Comparison of ENCODE assay signal across 10 cellular contexts in the genomic region with DNA sequence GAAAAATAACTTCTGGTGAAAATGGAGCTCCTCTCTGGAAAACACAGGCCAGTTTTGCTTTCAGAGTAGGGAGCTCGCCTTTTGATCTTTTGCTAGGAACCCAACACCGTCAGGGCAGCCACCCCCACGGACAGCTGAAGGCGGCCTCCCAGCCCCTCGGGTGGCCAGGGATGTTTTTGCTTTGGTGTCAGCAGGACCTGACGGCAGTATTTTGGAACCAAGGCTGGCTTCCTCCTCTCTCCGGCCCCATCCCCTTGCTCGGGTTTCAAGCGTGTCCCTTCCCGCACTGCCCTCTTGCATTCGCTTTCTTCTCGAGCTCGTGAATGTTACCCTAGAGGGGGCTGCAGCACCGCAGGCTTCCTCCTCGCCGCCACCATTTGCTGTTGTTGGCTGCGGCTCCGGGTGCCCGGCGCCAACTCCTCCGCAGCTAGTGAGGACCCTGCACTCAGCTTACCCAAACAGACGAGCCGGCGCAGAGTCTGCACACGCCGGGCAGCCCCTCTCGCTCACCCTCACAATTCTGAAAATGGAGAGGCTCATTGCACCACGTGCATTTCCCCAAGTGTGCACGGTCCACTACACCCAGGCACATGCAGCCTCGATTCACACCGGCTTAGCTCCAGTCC. TPM values are rescaled to one million over a fixed set of nuclear protein-coding genes. Genes with fewer than 3 reads are reported as not detected.
DNase-seq lines count a peak whose midpoint lies in the region; ATAC-seq and TF ChIP-seq lines count a peak whose summit lies in the region.
"Had no signal": no experiment of that assay in that cellular context is flagged by ENCODE, and none has a peak within 500 bp of the region (broad histone marks: within the 10 kb centered on the region; RNA-seq: fewer than 3 reads in every experiment).

No MANE protein-coding gene starts in this region.

- H3K36me3 ChIP-seq in GM23338 (ENCODE audit: insufficient read depth) (no peaks in the 10 kb centered on the region), mammary epithelial cell (ENCODE audit: insufficient read depth, low read length) (no peaks in the 10 kb centered on the region), iPS-18a (ENCODE audit: control insufficient read depth, low read depth, low read length) (no peaks in the 10 kb centered on the region), gastrocnemius medialis (no peaks in the 10 kb centered on the region)
- no peaks in the 10 kb centered on the region for H3K36me3 ChIP-seq in effector memory CD4-positive, alpha-beta T cell (ENCODE audit: control insufficient read depth, insufficient read depth, low read length)

- POLR2A ChIA-PET in activated CD4-positive, alpha-beta T cell treated with anti-CD3 and anti-CD28 coated beads, Interleukin-2, amount 10 ng/mL, durations not matched to agents 7 days and 5 days (lab: Charles Lee) = interaction anchor here (0.7 kb wide), 1 partner anchor 316 kb away, joined by 4 read pairs; no protein-coding TSS in a partner anchor

- dilution Hi-C loops in mammary epithelial cell (cut with HindIII; ENCODE audit: low sequenced_read_pairs) = no loop called here

- CTCF ChIA-PET in mammary epithelial cell (lab: Charles Lee; ENCODE audit: low non-redundant PET) = no interaction called here
- CTCF ChIA-PET in activated CD4-positive, alpha-beta T cell treated with anti-CD3 and anti-CD28 coated beads, Interleukin-2, amount 10 ng/mL, durations not matched to agents 7 days and 5 days (lab: Charles Lee) = interaction anchor here (0.6 kb wide), 1 partner anchor 555 kb away, joined by 3 read pairs; no protein-coding TSS in a partner anchor

- H3K9ac ChIP-seq in mammary epithelial cell (ENCODE audit: insufficient read depth, low read length) = no peak overlapping the region
- peak overlapping the region; percentile 28 for H3K9ac ChIP-seq in iPS-18a (ENCODE audit: low read length)

- peak overlapping the region; percentile 99 for H2AFZ ChIP-seq in GM23338
- peak overlapping the region; percentile 90 for H2AFZ ChIP-seq in mammary epithelial cell (ENCODE audit: low read depth, low read length)

- H3K27ac ChIP-seq in GM23338 (ENCODE audit: low read depth) (no peak overlapping the region), mammary epithelial cell (ENCODE audit: insufficient read depth, low read depth, low read length) (no peak overlapping the region), iPS-18a (ENCODE audit: low read length) (no peak overlapping the region), gastrocnemius medialis (peak overlapping the region in 1 of 4 donors; percentile 22)
- H3K27ac ChIP-seq in effector memory CD4-positive, alpha-beta T cell (ENCODE audit: insufficient read depth, low read length, poor library complexity, severe bottlenecking) = no peak overlapping the region

- no peaks in the 10 kb centered on the region for H3K79me2 ChIP-seq in GM23338 (replicated peaks; ENCODE audit: insufficient read depth)
- H3K79me2 ChIP-seq in mammary epithelial cell (ENCODE audit: insufficient read depth, low read length) = no peaks in the 10 kb centered on the region

- peak overlapping the region; percentile 60 for H3K4me3 Mint-ChIP-seq in GM23338
- no peak overlapping the region for H3K4me3 Mint-ChIP-seq in activated CD4-positive, alpha-beta T cell treated with anti-CD3 and anti-CD28 coated beads, Interleukin-2, amount 10 ng/mL, durations not matched to agents 7 days and 5 days

- H3K4me1 ChIP-seq in GM23338 (ENCODE audit: insufficient read depth) = peaks cover 9% of the 10 kb centered on the region
- peaks cover 9% of the 10 kb centered on the region for H3K4me1 ChIP-seq in mammary epithelial cell (ENCODE audit: insufficient read depth, low read length)
- H3K4me1 ChIP-seq in iPS-18a (ENCODE audit: control insufficient read depth, low read depth, low read length) = peaks cover 8% of the 10 kb centered on the region
- H3K4me1 ChIP-seq in gastrocnemius medialis = peaks cover 3 to 7% of the 10 kb centered on the region in 2 donors
- H3K4me1 ChIP-seq in effector memory CD4-positive, alpha-beta T cell (ENCODE audit: control insufficient read depth, insufficient read depth, low read length, poor library complexity, severe bottlenecking) = no peaks in the 10 kb centered on the region

- no TSS peak for BruUV-seq in mammary epithelial cell (replicated peaks; lab: Mats Ljungman, UMichigan)

- no peaks in the 10 kb centered on the region for H3F3A ChIP-seq in GM23338 (replicated peaks; ENCODE audit: low read depth)

- H3K4me2 ChIP-seq in GM23338 (peak overlapping the region; percentile 64), mammary epithelial cell (ENCODE audit: insufficient read depth, low read depth, low read length) (peak overlapping the region; percentile 63)

- H4K20me1 ChIP-seq in GM23338 (replicated peaks; ENCODE audit: insufficient read depth) (no peaks in the 10 kb centered on the region), mammary epithelial cell (ENCODE audit: insufficient read depth, low read length) (no peaks in the 10 kb centered on the region)

- H3K27ac Mint-ChIP-seq in GM23338 = peak overlapping the region; percentile 29; the same call in 1 of the 2 replicates
- no peak overlapping the region for H3K27ac Mint-ChIP-seq in activated CD4-positive, alpha-beta T cell treated with anti-CD3 and anti-CD28 coated beads, Interleukin-2, amount 10 ng/mL, durations not matched to agents 7 days and 5 days

- peaks cover 17% of the 10 kb centered on the region for H3K4me1 Mint-ChIP-seq in GM23338
- H3K4me1 Mint-ChIP-seq in activated CD4-positive, alpha-beta T cell treated with anti-CD3 and anti-CD28 coated beads, Interleukin-2, amount 10 ng/mL, durations not matched to agents 7 days and 5 days = no peaks in the 10 kb centered on the region

- TF ChIP-seq POLR2A in gastrocnemius medialis (IDR thresholded peaks at IDR 0.05) = no peak

- no peaks in the 10 kb centered on the region for H3K27me3 Mint-ChIP-seq in GM23338 (ENCODE audit: insufficient read depth, low read depth, poor library complexity)
- peaks cover 21% of the 10 kb centered on the region for H3K27me3 Mint-ChIP-seq in activated CD4-positive, alpha-beta T cell treated with anti-CD3 and anti-CD28 coated beads, Interleukin-2, amount 10 ng/mL, durations not matched to agents 7 days and 5 days

- TF ChIP-seq CTCF in GM23338 (conservative IDR thresholded peaks at IDR 0.05; ENCODE audit: low read depth in 2 of 2) (peak; percentile 19 to 65; a peak in 3 of 4 replicates), mammary epithelial cell (conservative IDR thresholded peaks at IDR 0.05 in 1 of 2, IDR thresholded peaks at IDR 0.05 in 1 of 2; ENCODE audit: extremely low read depth in 1 of 2, insufficient read depth in 1 of 2, low read depth in 1 of 2, low read length in 2 of 2) (peak in 1 of 2 donors; percentile 11), gastrocnemius medialis (IDR thresholded peaks at IDR 0.05 in 4 of 5, conservative IDR thresholded peaks at IDR 0.05 in 1 of 5) (no peak)

- intact Hi-C loops in mammary epithelial cell (cut with micrococcal nuclease) (no loop called here), gastrocnemius medialis (cut with DNase I; ENCODE audit: low total_unique reads) (no loop called here)

- H3K4me3 ChIP-seq in GM23338 (peak overlapping the region; percentile 48), mammary epithelial cell (replicated peaks in 1 of 3; ENCODE audit: insufficient read depth in 1 of 3, low read depth in 2 of 3, low read length in 3 of 3) (peak overlapping the region in 2 of 3 experiments; percentile 16 to 21), iPS-18a (ENCODE audit: low read length) (peak overlapping the region; percentile 41), gastrocnemius medialis (peak overlapping the region; percentile 43 to 62 (median 50))
- H3K4me3 ChIP-seq in effector memory CD4-positive, alpha-beta T cell (ENCODE audit: insufficient read depth, low read depth, low read length, poor library complexity, severe bottlenecking) = no peak overlapping the region

- H3K9me3 ChIP-seq in mammary epithelial cell (replicated peaks; ENCODE audit: insufficient read depth, low read length) (no peaks in the 10 kb centered on the region), iPS-18a (ENCODE audit: control insufficient read depth, low read depth, low read length) (no peaks in the 10 kb centered on the region), gastrocnemius medialis (no peaks in the 10 kb centered on the region)
- H3K9me3 ChIP-seq in effector memory CD4-positive, alpha-beta T cell (ENCODE audit: control insufficient read depth, low read length) = no peaks in the 10 kb centered on the region

- in situ Hi-C loops in mammary epithelial cell (cut with MboI; ENCODE audit: low sequenced_read_pairs in 2 of 2) = loop anchor here in 1 of 2 donors (25.0 kb wide), 1 partner anchor 599 kb away; a partner anchor contains a TSS
- in situ Hi-C loops in gastrocnemius medialis (cut with MboI; ENCODE audit: low sequenced_read_pairs in 4 of 4) = loop anchor here in 3 of 4 donors (10.0 to 25.0 kb wide), 3 partner anchors 176 to 574 kb away; no protein-coding TSS in a partner anchor

- H3K9me3 Mint-ChIP-seq in GM23338 = no peaks in the 10 kb centered on the region
- no peaks in the 10 kb centered on the region for H3K9me3 Mint-ChIP-seq in activated CD4-positive, alpha-beta T cell treated with anti-CD3 and anti-CD28 coated beads, Interleukin-2, amount 10 ng/mL, durations not matched to agents 7 days and 5 days

- H3K36me3 Mint-ChIP-seq in GM23338 (ENCODE audit: low read depth) = no peaks in the 10 kb centered on the region
- no peaks in the 10 kb centered on the region for H3K36me3 Mint-ChIP-seq in activated CD4-positive, alpha-beta T cell treated with anti-CD3 and anti-CD28 coated beads, Interleukin-2, amount 10 ng/mL, durations not matched to agents 7 days and 5 days (ENCODE audit: low read depth)

- peaks cover 6% of the 10 kb centered on the region; the same call in 1 of the 2 replicates for H3K27me3 ChIP-seq in GM23338 (ENCODE audit: insufficient read depth)
- H3K27me3 ChIP-seq in mammary epithelial cell (ENCODE audit: insufficient read depth, low read length) = no peaks in the 10 kb centered on the region
- peaks cover 15% of the 10 kb centered on the region for H3K27me3 ChIP-seq in iPS-18a (ENCODE audit: control insufficient read depth, insufficient read depth, low read length)
- H3K27me3 ChIP-seq in gastrocnemius medialis = no peaks in the 10 kb centered on the region
- H3K27me3 ChIP-seq in effector memory CD4-positive, alpha-beta T cell (replicated peaks; ENCODE audit: control insufficient read depth, insufficient read depth, low read length, poor library complexity, severe bottlenecking) = peaks cover 4% of the 10 kb centered on the region

- WGBS in mammary epithelial cell (ENCODE audit: low coverage, missing lambda C conversion rate) = 22% methylated on average over 29 of the region's 31 CpGs

- DNase-seq in GM23338 (ENCODE audit: low spot score) (peak; percentile 81), mammary epithelial cell (no peak), gastrocnemius medialis (no peak)
- DNase-seq in activated CD4-positive, alpha-beta T cell treated with anti-CD3 and anti-CD28 coated beads, Interleukin-2, amount 10 ng/mL, durations not matched to agents 7 days and 5 days = no peak
- no peak for DNase-seq in effector memory CD4-positive, alpha-beta T cell
- no peak for DNase-seq in stimulated activated CD4-positive, alpha-beta T cell treated with anti-CD3 and anti-CD28 coated beads, Interleukin-12 subunit alpha, Interleukin-12 subunit beta, amount 100 ng/mL, for 4 hours
- DNase-seq: effector CD4-positive, alpha-beta T cell; NCI-H774 had no signal

- no peaks in the 10 kb centered on the region for H3K9me2 ChIP-seq in GM23338 (ENCODE audit: insufficient read depth)

- ATAC-seq in GM23338 (peak; percentile 87), gastrocnemius medialis (peak in 1 of 2 donors; percentile 36), HG03097 (IDR thresholded peaks at IDR 0.05; ENCODE audit: low FRiP score, unreplicated experiment) (no peak)

RNA-seq across cellular contexts. Expression of a gene that starts 35.5 kb away (rescaled TPM):
- 2.0 and 5.0 TPM in 2 replicates for total RNA-seq in GM23338 (2014; rRNA removed; shearing (Covaris generic))
- 2.0 and 2.3 TPM in 2 replicates for polyA plus RNA-seq in GM23338 (2016; fragmentation: Nextera tagmentation; extraction: Ambion mirVana)
- total RNA-seq in mammary epithelial cell = under 1 TPM; 0.33 to 0.78 TPM
- polyA plus RNA-seq in mammary epithelial cell = 2.1 TPM
- not detected for polyA minus RNA-seq in mammary epithelial cell
- under 1 TPM; 0.05 to 0.58 (median 0.28) TPM for total RNA-seq in gastrocnemius medialis
- not detected for total RNA-seq in activated CD4-positive, alpha-beta T cell treated with anti-CD3 and anti-CD28 coated beads, Interleukin-2, amount 10 ng/mL, durations not matched to agents 7 days and 5 days

Comparison
In these comparisons a context has a peak if more than half of its experiments do, and no peak if none do; other contexts are left out.
1. CTCF ChIP-seq: peak in GM23338 (2 of 2); none in gastrocnemius medialis (0 of 5).